23 cellular contexts compared by ENCODE assay signal in the genomic region with DNA sequence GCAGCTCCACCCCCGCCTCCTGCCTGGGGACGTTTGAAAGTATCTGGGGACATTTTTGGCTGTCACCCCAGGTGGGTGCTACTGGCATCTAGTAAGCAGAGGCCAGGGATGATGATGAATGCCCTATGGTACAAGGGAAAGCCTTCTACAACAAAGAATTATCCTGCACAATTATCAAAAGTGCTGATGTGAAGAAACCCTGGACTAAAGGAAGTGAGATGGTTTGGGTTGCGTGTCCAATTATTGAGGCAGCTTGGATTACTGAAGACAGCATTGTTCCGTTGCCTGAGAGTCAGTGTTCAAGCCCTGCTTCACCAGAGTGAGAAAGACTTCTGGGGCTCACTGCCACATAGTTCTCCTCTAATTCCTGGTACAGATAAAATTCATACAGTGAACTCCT.
"Had no signal": no experiment of that assay in that cellular context is flagged by ENCODE, and none has a peak within 500 bp of the region (broad histone marks: within the 10 kb centered on the region; RNA-seq: fewer than 3 reads in every experiment).

No MANE protein-coding gene starts in this region.

- H3K27me3 ChIP-seq: dorsolateral prefrontal cortex, gastrocnemius medialis, neural progenitor cell, sigmoid colon, testis, tibial nerve, vagina had no signal

- DNase-seq: dorsolateral prefrontal cortex; effector CD4-positive, alpha-beta T cell; gastrocnemius medialis; head of caudate nucleus; mesenchymal stem cell; naive B cell; sigmoid colon; stimulated activated CD4-positive, alpha-beta T cell treated with anti-CD3 and anti-CD28 coated beads, Interleukin-2, amount 100 ng/mL, for 24 hours; stimulated activated CD4-positive, alpha-beta T cell treated with anti-CD3 and anti-CD28 coated beads, Interleukin-4, amount 100 ng/mL, for 24 hours; stimulated activated naive CD4-positive, alpha-beta T cell treated with Interleukin-2 at 50 U/mL for 16 hours; substantia nigra; testis had no signal

- FAIRE-seq: keratinocyte had no signal

- H3K9me3 ChIP-seq: gastrocnemius medialis, mucosa of descending colon, sigmoid colon, testis, vagina had no signal

- H3K4me3 Mint-ChIP-seq: mesothelial cell of epicardium; naive B cell; nephron; neural progenitor cell; stimulated activated effector memory CD8-positive, alpha-beta T cell treated with anti-CD3 and anti-CD28 coated beads, Interleukin-12 subunit alpha, Interleukin-12 subunit beta, amount 100 ng/mL, for 72 hours had no signal

- H3K4me1 ChIP-seq: gastrocnemius medialis, neural progenitor cell, parathyroid adenoma, sigmoid colon, testis, tibial nerve, vagina had no signal

- ATAC-seq: gastrocnemius medialis; left lobe of liver; stimulated activated effector memory CD8-positive, alpha-beta T cell treated with anti-CD3 and anti-CD28 coated beads, Interleukin-12 subunit alpha, Interleukin-12 subunit beta, amount 100 ng/mL, for 72 hours had no signal

- H3K27ac ChIP-seq: dorsolateral prefrontal cortex, gastrocnemius medialis, neural progenitor cell, parathyroid adenoma, sigmoid colon, testis, tibial nerve, vagina had no signal

- H3K4me3 ChIP-seq: dorsolateral prefrontal cortex, gastrocnemius medialis, mucosa of descending colon, neural progenitor cell, sigmoid colon, testis, tibial nerve, vagina had no signal

- H3K9me3 Mint-ChIP-seq: mesothelial cell of epicardium had no signal

- H3K4me2 ChIP-seq: neural progenitor cell had no signal

- H3K79me2 ChIP-seq: parathyroid adenoma had no signal

- H2AFZ ChIP-seq: neural progenitor cell, parathyroid adenoma had no signal

- H3K9ac ChIP-seq: neural progenitor cell, parathyroid adenoma had no signal

- H3K4me1 Mint-ChIP-seq: mesothelial cell of epicardium; naive B cell; stimulated activated effector memory CD8-positive, alpha-beta T cell treated with anti-CD3 and anti-CD28 coated beads, Interleukin-12 subunit alpha, Interleukin-12 subunit beta, amount 100 ng/mL, for 72 hours had no signal

- H3K27ac Mint-ChIP-seq: mesothelial cell of epicardium; naive B cell; neural progenitor cell; progenitor cell of endocrine pancreas; stimulated activated effector memory CD8-positive, alpha-beta T cell treated with anti-CD3 and anti-CD28 coated beads, Interleukin-12 subunit alpha, Interleukin-12 subunit beta, amount 100 ng/mL, for 72 hours had no signal

- H3K36me3 ChIP-seq: gastrocnemius medialis, neural progenitor cell, sigmoid colon, tibial nerve, vagina had no signal

- H3K36me3 Mint-ChIP-seq: mesothelial cell of epicardium; naive B cell; neural progenitor cell; stimulated activated effector memory CD8-positive, alpha-beta T cell treated with anti-CD3 and anti-CD28 coated beads, Interleukin-12 subunit alpha, Interleukin-12 subunit beta, amount 100 ng/mL, for 72 hours had no signal
